In the genomic region with DNA sequence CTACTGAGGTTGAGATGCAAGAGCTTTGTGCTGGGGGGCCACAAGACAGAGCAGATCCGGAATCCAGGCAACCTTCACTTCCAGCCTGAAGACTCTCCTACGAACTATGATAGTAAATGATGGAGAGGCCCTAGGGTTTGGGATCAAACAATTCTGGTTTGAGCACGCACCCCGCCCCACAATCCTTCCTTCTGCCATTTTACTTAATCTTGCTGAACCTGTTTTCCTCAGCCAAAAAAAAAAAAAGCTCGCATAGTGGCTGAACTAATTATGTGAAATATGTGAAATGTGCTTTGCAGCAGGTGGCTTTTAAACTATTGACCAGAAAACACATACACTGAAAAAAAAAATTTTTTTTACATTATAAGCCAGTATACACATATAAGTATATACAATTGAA, we compare ENCODE assay signal across 8 cellular contexts. TPM values are rescaled to one million over a fixed set of nuclear protein-coding genes. Genes with fewer than 3 reads are reported as not detected.
DNase-seq lines count a peak whose midpoint lies in the region; ATAC-seq and TF ChIP-seq lines count a peak whose summit lies in the region.

No MANE protein-coding gene starts in this region.

- no peaks in the 10 kb centered on the region for H3K27me3 Mint-ChIP-seq in natural killer cell (ENCODE audit: low read depth in 2 of 2)

- H3K27ac ChIP-seq in KOPT-K1 (ENCODE audit: low read depth, low read length, poor library complexity, severe bottlenecking) (peak overlapping the region; percentile 91), colonic mucosa (no peak overlapping the region), mesendoderm (ENCODE audit: low read depth, low read length) (no peak overlapping the region)

- H3K27ac Mint-ChIP-seq in natural killer cell = peak overlapping the region; percentile 97 to 100

- H3K9me3 Mint-ChIP-seq in natural killer cell = no peaks in the 10 kb centered on the region

- H3K27me3 ChIP-seq in BE2C (no peaks in the 10 kb centered on the region), colonic mucosa (no peaks in the 10 kb centered on the region), mesendoderm (ENCODE audit: insufficient read depth, low read length, poor library complexity) (no peaks in the 10 kb centered on the region)

- no CpG with 5 or more reads among the region's 5 CpGs for WGBS in mesendoderm (ENCODE audit: extremely low coverage, insufficient coverage, low lambda C conversion rate)

- H2BK15ac ChIP-seq in mesendoderm (replicated peaks; ENCODE audit: low read depth) = no peak overlapping the region

- H3K4me3 ChIP-seq in BE2C (ENCODE audit: low read depth, low read length) = peak overlapping the region; percentile 86
- peak overlapping the region; percentile 64 for H3K4me3 ChIP-seq in colonic mucosa
- no peak overlapping the region for H3K4me3 ChIP-seq in mesendoderm (ENCODE audit: low read length)

- no peak overlapping the region for H3K4me2 ChIP-seq in mesendoderm (ENCODE audit: low read length)

- no peaks in the 10 kb centered on the region for H3K4me1 ChIP-seq in BE2C
- peaks cover 14% of the 10 kb centered on the region for H3K4me1 ChIP-seq in colonic mucosa
- H3K4me1 ChIP-seq in mesendoderm (ENCODE audit: control insufficient read depth, low read depth, low read length) = no peaks in the 10 kb centered on the region

- H3K36me3 Mint-ChIP-seq in natural killer cell = no peaks in the 10 kb centered on the region

- ATAC-seq in natural killer cell (no peak), GM19467 (IDR thresholded peaks at IDR 0.05; ENCODE audit: unreplicated experiment) (no peak)

- H3K4me3 Mint-ChIP-seq in natural killer cell = peak overlapping the region; percentile 100

- H3K18ac ChIP-seq in mesendoderm (ENCODE audit: low read length) = no peak overlapping the region

- H3K79me2 ChIP-seq in mesendoderm (ENCODE audit: control insufficient read depth, insufficient read depth, low read length) = peaks cover 11% of the 10 kb centered on the region

- H3K23ac ChIP-seq in mesendoderm (ENCODE audit: low read length) = no peak overlapping the region

- DNase-seq in BE2C (no peak), colonic mucosa (no peak), natural killer cell (no peak), NCI-H510A treated with DMSO at 0.1 percent for 48 hours (lab: John Stamatoyannopoulos, UW) (no peak), activated gamma-delta T cell treated with Interleukin-2 at 50 U/mL for 16 hours (no peak), mesendoderm (no peak)

- no peak overlapping the region for H4K8ac ChIP-seq in mesendoderm (ENCODE audit: low read depth, low read length)

- peaks cover 15% of the 10 kb centered on the region for H3K36me3 ChIP-seq in BE2C
- H3K36me3 ChIP-seq in KOPT-K1 (ENCODE audit: insufficient read depth, low read length) = peaks cover 18% of the 10 kb centered on the region; the same call in 1 of the 2 replicates
- no peaks in the 10 kb centered on the region for H3K36me3 ChIP-seq in colonic mucosa
- no peaks in the 10 kb centered on the region for H3K36me3 ChIP-seq in mesendoderm (ENCODE audit: control insufficient read depth, insufficient read depth, low read length)

- H3K9ac ChIP-seq in colonic mucosa (ENCODE audit: low read depth in 2 of 2, low read length in 2 of 2) (peak overlapping the region in 1 of 2 donors; percentile 97), mesendoderm (ENCODE audit: low read length) (no peak overlapping the region)

- H3K56ac ChIP-seq in mesendoderm (ENCODE audit: low read length) = no peak overlapping the region

- peaks cover 18 to 24% of the 10 kb centered on the region in 2 donors for H3K4me1 Mint-ChIP-seq in natural killer cell

- no peak overlapping the region for H3K4ac ChIP-seq in mesendoderm (ENCODE audit: low read depth, low read length)

- no peak overlapping the region for H2AK5ac ChIP-seq in mesendoderm (ENCODE audit: low read length)

- H4K5ac ChIP-seq in mesendoderm (ENCODE audit: low read length) = no peak overlapping the region

- TF ChIP-seq CTCF in BE2C (IDR thresholded peaks at IDR 0.05; ENCODE audit: low read depth, low read length) (no peak), colonic mucosa (IDR thresholded peaks at IDR 0.05) (no peak), natural killer cell (IDR thresholded peaks at IDR 0.05) (no peak)

- H2BK120ac ChIP-seq in mesendoderm (ENCODE audit: low read depth, low read length) = no peak overlapping the region

- no peak overlapping the region for H2BK5ac ChIP-seq in mesendoderm (ENCODE audit: low read length)

- H3K9me3 ChIP-seq in BE2C = no peaks in the 10 kb centered on the region
- H3K9me3 ChIP-seq in KOPT-K1 (ENCODE audit: insufficient read depth, low read length, poor library complexity, severe bottlenecking) = no peaks in the 10 kb centered on the region
- H3K9me3 ChIP-seq in colonic mucosa = no peaks in the 10 kb centered on the region

- no peaks in the 10 kb centered on the region for H3K79me1 ChIP-seq in mesendoderm (ENCODE audit: low read length)

- intact Hi-C loops in colonic mucosa (cut with DNase I) = no loop called here
- intact Hi-C loops in natural killer cell (cut with micrococcal nuclease) = loop anchor here (1.0 to 2.0 kb wide), 4 partner anchors 15 to 121 kb away; partner anchors contain the start of genes FOXM1, RHNO1 and TULP3

RNA-seq across cellular contexts. Expression of gene ITFG2, which starts 0.7 kb away (rescaled TPM):
- 73.8 TPM for polyA plus RNA-seq in BE2C (2012; ENCODE audit: insufficient read depth, insufficient read length, low read depth)
- total RNA-seq in colonic mucosa (10 to 100 TPM; 19.4 to 34.8 TPM), natural killer cell (10 to 100 TPM; 58.6 to 72.0 (median 59.9) TPM)
- polyA plus RNA-seq in mesendoderm (2013, experiment 1 of 2) = 12.8 TPM
- polyA plus RNA-seq in mesendoderm (2013, experiment 2 of 2) = 12.4 TPM

RNA-seq across cellular contexts. Expression of gene FKBP4, which starts 17.0 kb away (rescaled TPM):
- polyA plus RNA-seq in BE2C (2012; ENCODE audit: insufficient read depth, insufficient read length, low read depth) = 118 TPM
- total RNA-seq in colonic mucosa = 100 to 1,000 TPM in 1 of 2 donors, 10 to 100 TPM in 1; 63.1 to 274 TPM
- total RNA-seq in natural killer cell = 10 to 100 TPM; 28.1 to 43.0 (median 29.6) TPM
- polyA plus RNA-seq in mesendoderm (2013, experiment 1 of 2) = 141 TPM
- 140 TPM for polyA plus RNA-seq in mesendoderm (2013, experiment 2 of 2)

RNA-seq across cellular contexts. Expression of gene NRIP2, which starts 23.0 kb away (rescaled TPM):
- 5.7 TPM for polyA plus RNA-seq in BE2C (2012; ENCODE audit: insufficient read depth, insufficient read length, low read depth)
- total RNA-seq in colonic mucosa = under 1 TPM; 0.49 to 0.77 TPM
- not detected for total RNA-seq in natural killer cell
- polyA plus RNA-seq in mesendoderm (2013, experiment 1 of 2) = not detected
- polyA plus RNA-seq in mesendoderm (2013, experiment 2 of 2) = not detected

RNA-seq across cellular contexts. Expression of gene TEX52, which starts 45.0 kb away (rescaled TPM):
- polyA plus RNA-seq in BE2C (2012; ENCODE audit: insufficient read depth, insufficient read length, low read depth) = 0.63 TPM
- not detected for total RNA-seq in colonic mucosa
- not detected for total RNA-seq in natural killer cell
- not detected for polyA plus RNA-seq in mesendoderm (2013, experiment 1 of 2)
- not detected for polyA plus RNA-seq in mesendoderm (2013, experiment 2 of 2)
